Comparison of ENCODE assay signal across 9 cellular contexts in the genomic region with DNA sequence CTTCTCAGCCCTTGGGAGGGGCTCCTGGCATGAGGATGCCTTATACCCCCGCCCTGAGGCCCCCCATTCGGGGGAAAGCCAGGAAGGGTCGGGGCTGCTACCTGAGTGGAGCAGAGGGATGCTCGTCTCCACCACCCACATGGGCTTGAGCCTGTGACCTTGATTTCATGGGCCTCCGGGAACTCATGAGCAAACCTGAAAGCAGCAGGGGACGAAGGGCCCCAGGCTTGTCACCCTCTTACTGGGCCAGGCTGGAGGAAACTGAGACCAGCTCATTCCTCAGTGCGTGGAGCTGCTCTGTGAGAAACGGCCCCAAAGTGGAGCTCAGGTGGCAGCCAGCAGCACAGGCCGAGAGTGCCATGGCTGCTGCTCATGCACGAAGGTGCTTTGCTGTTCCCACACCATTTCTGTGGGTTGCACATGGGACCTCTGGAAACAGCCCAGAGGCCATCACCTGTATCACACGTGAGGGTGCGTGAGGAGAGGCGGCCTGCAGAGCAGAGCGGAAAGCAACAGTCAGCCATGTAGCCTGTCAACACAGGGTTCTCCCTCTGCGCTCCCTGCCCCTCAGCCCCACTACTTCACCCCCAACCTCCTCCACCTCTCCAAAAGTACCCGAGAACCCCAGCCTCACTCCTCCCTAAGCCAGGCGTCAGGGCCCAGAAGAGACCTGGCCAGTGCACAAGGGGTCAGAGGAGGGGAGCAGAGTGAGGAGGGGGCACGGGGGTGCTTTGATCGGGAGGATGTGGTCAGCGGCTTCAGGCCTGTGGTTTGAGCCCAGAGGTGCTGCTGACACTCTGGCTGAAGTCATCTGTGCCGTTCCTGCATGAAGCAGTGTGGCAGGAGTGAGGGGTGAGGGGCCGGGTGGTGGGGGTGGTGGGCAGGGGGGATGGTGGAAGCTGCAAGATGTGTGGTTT. TPM values are rescaled to one million over a fixed set of nuclear protein-coding genes. Genes with fewer than 3 reads are reported as not detected.
DNase-seq lines count a peak whose midpoint lies in the region; ATAC-seq and TF ChIP-seq lines count a peak whose summit lies in the region.
"Had no signal": no experiment of that assay in that cellular context is flagged by ENCODE, and none has a peak within 500 bp of the region (broad histone marks: within the 10 kb centered on the region; RNA-seq: fewer than 3 reads in every experiment).

No MANE protein-coding gene starts in this region.

- no peaks in the 10 kb centered on the region for H3K27me3 Mint-ChIP-seq in activated T-cell treated with anti-CD3 and anti-CD28 coated beads, Interleukin-2, amount 50 U/mL, for 24 hours

- H3K36me3 Mint-ChIP-seq in activated T-cell treated with anti-CD3 and anti-CD28 coated beads, Interleukin-2, amount 50 U/mL, for 24 hours (ENCODE audit: low read depth), result peaks cover 5% of the 10 kb centered on the region

- peaks cover 0 to 7% (median 0%) of the 10 kb centered on the region in 3 donors for H3K9me3 ChIP-seq in body of pancreas
- H3K9me3 ChIP-seq: pancreas had no signal

- TF ChIP-seq CTCF in body of pancreas (IDR thresholded peaks at IDR 0.05), result no peak

- H3K36me3 ChIP-seq in body of pancreas (replicated peaks in 1 of 2; ENCODE audit: insufficient read depth in 1 of 2, low read depth in 2 of 2), result no peaks in the 10 kb centered on the region
- H3K36me3 ChIP-seq: pancreas had no signal

- H3K4me1 Mint-ChIP-seq in activated T-cell treated with anti-CD3 and anti-CD28 coated beads, Interleukin-2, amount 50 U/mL, for 24 hours (ENCODE audit: low read depth), result peaks cover 94% of the 10 kb centered on the region

- H3K9me3 Mint-ChIP-seq in activated T-cell treated with anti-CD3 and anti-CD28 coated beads, Interleukin-2, amount 50 U/mL, for 24 hours, result peaks cover 4% of the 10 kb centered on the region

- ATAC-seq in GM19035 (IDR thresholded peaks at IDR 0.05; ENCODE audit: unreplicated experiment) (peak; percentile 39), HG02973 (IDR thresholded peaks at IDR 0.05; ENCODE audit: unreplicated experiment) (peak; percentile 38), body of pancreas (no peak)
- ATAC-seq: pancreas had no signal

- peak overlapping the region; percentile 69 for H3K4me3 Mint-ChIP-seq in activated T-cell treated with anti-CD3 and anti-CD28 coated beads, Interleukin-2, amount 50 U/mL, for 24 hours

- TF ChIP-seq POLR2A in body of pancreas (IDR thresholded peaks at IDR 0.05), result no peak

- H3K27me3 ChIP-seq in body of pancreas, result no peaks in the 10 kb centered on the region
- H3K27me3 ChIP-seq: pancreas had no signal

- no peak overlapping the region for H3K4me3 ChIP-seq in body of pancreas
- H3K4me3 ChIP-seq: pancreas had no signal

- peak overlapping the region; percentile 96 for H3K27ac Mint-ChIP-seq in activated T-cell treated with anti-CD3 and anti-CD28 coated beads, Interleukin-2, amount 50 U/mL, for 24 hours

- DNase-seq in activated T-cell treated with anti-CD3 and anti-CD28 coated beads, Interleukin-2, amount 50 U/mL, for 24 hours, result peak; percentile 81
- peak; percentile 52 for DNase-seq in stimulated activated CD8-positive, alpha-beta memory T cell treated with anti-CD3 and anti-CD28 coated beads, Interleukin-12 subunit alpha, Interleukin-12 subunit beta, amount 100 ng/mL, for 24 hours (ENCODE audit: extremely low read depth)
- DNase-seq in cerebellum (ENCODE audit: low spot score) (no peak), body of pancreas (no peak), NCI-H524 treated with DMSO at 0.1 percent for 48 hours (lab: John Stamatoyannopoulos, UW) (no peak)

- intact Hi-C loops in body of pancreas (cut with DNase I), result loop anchor here (5.0 kb wide), 1 partner anchor 38 kb away; no protein-coding TSS in a partner anchor

- peaks cover 3% of the 10 kb centered on the region for H3K4me1 ChIP-seq in body of pancreas
- H3K4me1 ChIP-seq: pancreas had no signal

- WGBS in body of pancreas, 2 donors, result 68 to 75% methylated on average over 13 to 22 of the region's 22 CpGs

- H3K27ac ChIP-seq in body of pancreas, result no peak overlapping the region
- H3K27ac ChIP-seq: HL-60, pancreas had no signal

RNA-seq across cellular contexts. Expression of a gene that starts 14.2 kb away (rescaled TPM):
- total RNA-seq in cerebellum, result 0.18 TPM
- 1 to 10 TPM in 1 of 2 donors, under 1 TPM in 1; 0.78 to 2.3 TPM for total RNA-seq in body of pancreas

RNA-seq across cellular contexts. Expression of a gene that starts 24.2 kb away (rescaled TPM):
- total RNA-seq in cerebellum (4.4 TPM), body of pancreas (1 to 10 TPM; 2.0 to 4.7 TPM)

RNA-seq across cellular contexts. Expression of a gene that starts 48.4 kb away (rescaled TPM):
- total RNA-seq in cerebellum (0.27 TPM), body of pancreas (1 to 10 TPM; 1.3 to 4.2 TPM)

RNA-seq across cellular contexts. Expression of a gene that starts 54.4 kb away (rescaled TPM):
- not detected for total RNA-seq in cerebellum
- under 1 TPM; 0.33 to 0.52 TPM for total RNA-seq in body of pancreas

Comparison
In these comparisons a context has a peak if more than half of its experiments do, and no peak if none do; other contexts are left out.
1. DNase-seq: peak in activated T-cell treated with anti-CD3 and anti-CD28 coated beads, Interleukin-2, amount 50 U/mL, for 24 hours (single experiment) and stimulated activated CD8-positive, alpha-beta memory T cell treated with anti-CD3 and anti-CD28 coated beads, Interleukin-12 subunit alpha, Interleukin-12 subunit beta, amount 100 ng/mL, for 24 hours (single experiment); none in cerebellum (single experiment), body of pancreas (0 of 4) and NCI-H524 treated with DMSO at 0.1 percent for 48 hours (single experiment).